ENCODE assay signal across 15 cellular contexts in the genomic region with DNA sequence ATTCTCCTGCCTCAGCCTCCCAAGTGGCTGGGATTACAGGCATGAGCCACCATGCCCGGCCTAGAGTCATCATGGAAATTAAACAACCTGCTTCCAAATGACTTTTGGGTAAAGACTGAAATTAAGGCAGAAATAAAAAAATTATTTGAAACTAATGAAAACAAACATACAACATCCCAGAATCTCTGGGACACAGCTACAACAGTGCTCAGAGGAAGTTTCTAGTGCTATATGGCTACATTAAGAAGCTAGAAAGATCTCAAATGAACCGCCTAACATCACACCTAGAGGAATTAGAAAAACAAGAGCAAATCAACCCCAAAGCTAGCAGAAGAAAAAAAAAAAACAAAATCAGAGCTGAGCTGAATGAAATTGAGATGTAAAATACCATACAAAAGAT. TPM values are rescaled to one million over a fixed set of nuclear protein-coding genes. Genes with fewer than 3 reads are reported as not detected.
"Had no signal": no experiment of that assay in that cellular context is flagged by ENCODE, and none has a peak within 500 bp of the region (broad histone marks: within the 10 kb centered on the region; RNA-seq: fewer than 3 reads in every experiment).

No MANE protein-coding gene starts in this region.

RNA-seq across cellular contexts. Expression of a gene that starts 24.1 kb away (rescaled TPM):
- total RNA-seq: activated CD4-positive, alpha-beta memory T cell treated with anti-CD3 and anti-CD28 coated beads for 36 hours; activated CD4-positive, alpha-beta T cell treated with anti-CD3 and anti-CD28 coated beads for 36 hours; activated CD8-positive, alpha-beta memory T cell treated with anti-CD3 and anti-CD28 coated beads, Interleukin-2, amount 10 ng/mL, durations not matched to agents 7 days and 5 days; activated CD8-positive, alpha-beta T cell treated with anti-CD3 and anti-CD28 coated beads for 36 hours; activated naive CD8-positive, alpha-beta T cell treated with anti-CD3 and anti-CD28 coated beads, Interleukin-2, amount 10 ng/mL, durations not matched to agents 7 days and 5 days; activated T-helper 2 cell treated with anti-CD3 and anti-CD28 coated beads, Interferon-gamma antibody, Interleukin-2, Interleukin-4, amounts not matched to agents 10 μg/mL and 5 μg/mL and 100 μg/mL, durations not matched to agents 14 hours and 24 hours and 36 hours; bronchial epithelial cell; cardiac muscle cell; T-helper 1 cell treated with Interleukin-12 subunit alpha and Interleukin-12 subunit beta and Interleukin-4 antibody, amounts not matched to agents 30 ng/mL and 1 ng/mL, for 36 hours; T-helper 17 cell; T-helper 2 cell treated with Interferon-gamma antibody and Interleukin-4, amounts not matched to agents 100 ng/mL and 5 ng/mL, for 36 hours had no signal

RNA-seq across cellular contexts. Expression of a gene that starts 51.2 kb away (rescaled TPM):
- total RNA-seq: activated CD4-positive, alpha-beta memory T cell treated with anti-CD3 and anti-CD28 coated beads for 36 hours; activated CD4-positive, alpha-beta T cell treated with anti-CD3 and anti-CD28 coated beads for 36 hours; activated CD8-positive, alpha-beta memory T cell treated with anti-CD3 and anti-CD28 coated beads, Interleukin-2, amount 10 ng/mL, durations not matched to agents 7 days and 5 days; activated CD8-positive, alpha-beta T cell treated with anti-CD3 and anti-CD28 coated beads for 36 hours; activated naive CD8-positive, alpha-beta T cell treated with anti-CD3 and anti-CD28 coated beads, Interleukin-2, amount 10 ng/mL, durations not matched to agents 7 days and 5 days; activated T-helper 2 cell treated with anti-CD3 and anti-CD28 coated beads, Interferon-gamma antibody, Interleukin-2, Interleukin-4, amounts not matched to agents 10 μg/mL and 5 μg/mL and 100 μg/mL, durations not matched to agents 14 hours and 24 hours and 36 hours; ascending aorta; bronchial epithelial cell; cardiac muscle cell; T-cell; T-helper 1 cell treated with Interleukin-12 subunit alpha and Interleukin-12 subunit beta and Interleukin-4 antibody, amounts not matched to agents 30 ng/mL and 1 ng/mL, for 36 hours; T-helper 17 cell; T-helper 2 cell treated with Interferon-gamma antibody and Interleukin-4, amounts not matched to agents 100 ng/mL and 5 ng/mL, for 36 hours; WTC11 had no signal
- polyA plus RNA-seq: adipose tissue, cardiac muscle cell had no signal
